27 cellular contexts compared by ENCODE assay signal in the genomic region with DNA sequence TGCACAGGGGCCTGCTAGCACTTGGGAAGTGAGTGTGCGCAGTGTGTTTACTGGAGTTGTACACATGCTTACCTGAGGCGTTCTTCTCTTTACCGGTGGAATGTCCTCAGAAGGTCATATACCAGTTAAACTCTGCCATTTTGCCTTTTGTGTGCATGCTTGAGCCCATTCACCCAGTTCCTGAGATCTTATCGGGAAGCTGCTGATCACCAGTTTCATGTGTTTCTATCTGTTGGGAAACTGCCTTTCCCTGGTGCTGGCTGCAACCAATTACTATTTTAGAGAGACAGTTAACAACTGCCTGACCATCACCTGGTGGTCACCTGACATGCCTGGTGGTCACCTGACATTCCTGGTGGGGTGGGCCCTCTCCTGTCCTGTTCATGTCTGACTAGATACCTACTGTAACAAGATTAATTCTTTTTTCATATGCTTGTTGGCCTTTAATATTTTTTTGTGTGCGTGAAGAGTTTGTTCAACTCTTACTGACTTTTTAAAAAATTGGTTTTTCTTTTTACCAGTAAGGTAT.
"Had no signal": no experiment of that assay in that cellular context is flagged by ENCODE, and none has a peak within 500 bp of the region (broad histone marks: within the 10 kb centered on the region; RNA-seq: fewer than 3 reads in every experiment).

No MANE protein-coding gene starts in this region.

- ATAC-seq: foreskin keratinocyte; gastroesophageal sphincter; heart left ventricle; left ventricle myocardium superior; lower lobe of right lung; natural killer cell; psoas muscle; right cardiac atrium; stimulated activated memory B cell treated with anti-CD40 and anti-IgM and Interleukin-4, amounts not matched to agents 10 μg/mL and 1 μg/mL and 100 μg/mL, for 72 hours; stimulated activated naive CD8-positive, alpha-beta T cell treated with anti-CD3 and anti-CD28 coated beads, Interleukin-15, Interleukin-2, amounts not matched to agents 100 U/mL and 50 U/mL, for 24 hours had no signal

- H3K4me2 ChIP-seq: hepatocyte had no signal

- H3K9me3 Mint-ChIP-seq: stimulated activated memory B cell treated with anti-CD40 and anti-IgM and Interleukin-4, amounts not matched to agents 10 μg/mL and 1 μg/mL and 100 μg/mL, for 72 hours had no signal

- H3K9me3 ChIP-seq: esophagus muscularis mucosa, gastroesophageal sphincter, heart left ventricle, lower lobe of right lung, ovary, psoas muscle, spleen, testis, tibial artery, upper lobe of left lung had no signal

- H2AFZ ChIP-seq: hepatocyte had no signal

- H3K4me3 Mint-ChIP-seq: natural killer cell; stimulated activated memory B cell treated with anti-CD40 and anti-IgM and Interleukin-4, amounts not matched to agents 10 μg/mL and 1 μg/mL and 100 μg/mL, for 72 hours had no signal

- H3K27ac ChIP-seq: coronary artery, esophagus muscularis mucosa, gastroesophageal sphincter, heart left ventricle, hepatocyte, lower lobe of right lung, ovary, psoas muscle, skin epidermis, spleen, testis, tibial artery, upper lobe of left lung had no signal

- DNase-seq: dermis blood vessel endothelial cell; effector memory CD4-positive, alpha-beta T cell; foreskin keratinocyte; left ventricle myocardium superior; lower lobe of right lung; natural killer cell; occipital lobe; ovary; posterior cingulate gyrus; psoas muscle; right cardiac atrium; spleen; stimulated activated CD4-positive, alpha-beta T cell treated with anti-CD3 and anti-CD28 coated beads, Interleukin-4, amount 100 ng/mL, for 4 hours; stimulated activated naive CD8-positive, alpha-beta T cell treated with anti-CD3 and anti-CD28 coated beads, Interleukin-15, Interleukin-2, amounts not matched to agents 100 U/mL and 50 U/mL, for 24 hours; substantia nigra; testis; tibial artery; upper lobe of left lung had no signal

- H3K4me1 Mint-ChIP-seq: natural killer cell; stimulated activated memory B cell treated with anti-CD40 and anti-IgM and Interleukin-4, amounts not matched to agents 10 μg/mL and 1 μg/mL and 100 μg/mL, for 72 hours had no signal

- H3K36me3 Mint-ChIP-seq: natural killer cell; stimulated activated memory B cell treated with anti-CD40 and anti-IgM and Interleukin-4, amounts not matched to agents 10 μg/mL and 1 μg/mL and 100 μg/mL, for 72 hours had no signal

- H3K4me1 ChIP-seq: esophagus muscularis mucosa, gastroesophageal sphincter, psoas muscle, spleen, testis had no signal

- H3K27ac Mint-ChIP-seq: natural killer cell; stimulated activated memory B cell treated with anti-CD40 and anti-IgM and Interleukin-4, amounts not matched to agents 10 μg/mL and 1 μg/mL and 100 μg/mL, for 72 hours had no signal

- H3K36me3 ChIP-seq: esophagus muscularis mucosa, gastroesophageal sphincter, heart left ventricle, lower lobe of right lung, ovary, spleen, tibial artery, upper lobe of left lung had no signal

- FAIRE-seq: endothelial cell of umbilical vein, urothelium cell line had no signal

- H3K27me3 ChIP-seq: esophagus muscularis mucosa, foreskin keratinocyte, gastroesophageal sphincter, heart left ventricle, hepatocyte, ovary, spleen, testis, tibial artery, upper lobe of left lung had no signal

- H3K4me3 ChIP-seq: coronary artery, esophagus muscularis mucosa, gastroesophageal sphincter, heart left ventricle, hepatocyte, lower lobe of right lung, ovary, psoas muscle, skin epidermis, spleen, testis, tibial artery, upper lobe of left lung had no signal
